9 cellular contexts compared by ENCODE assay signal in the genomic region with DNA sequence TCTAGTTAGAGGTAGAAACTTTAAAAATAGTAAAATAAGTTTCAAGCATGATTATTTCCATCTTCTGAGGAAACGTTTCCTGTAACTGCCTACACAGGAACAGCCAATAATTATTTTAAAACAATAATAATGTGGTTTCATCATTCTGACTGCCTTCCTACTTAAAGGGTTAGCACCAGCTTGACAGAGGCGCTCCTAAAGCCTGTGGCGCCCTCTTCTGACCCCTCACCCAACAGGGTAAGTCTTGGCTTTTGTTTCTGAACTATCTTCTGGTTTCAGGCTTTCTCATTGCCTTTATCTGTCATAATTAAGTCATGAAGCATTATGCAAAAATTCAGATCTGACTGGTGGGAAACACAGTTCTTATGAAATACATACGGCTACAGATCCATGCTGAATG.
DNase-seq lines count a peak whose midpoint lies in the region; ATAC-seq and TF ChIP-seq lines count a peak whose summit lies in the region.
"Had no signal": no experiment of that assay in that cellular context is flagged by ENCODE, and none has a peak within 500 bp of the region (broad histone marks: within the 10 kb centered on the region; RNA-seq: fewer than 3 reads in every experiment).

No MANE protein-coding gene starts in this region.

- ATAC-seq in GM19397 (IDR thresholded peaks at IDR 0.05; ENCODE audit: unreplicated experiment): peak; percentile 84
- peak; percentile 93 for ATAC-seq in HG03469 (IDR thresholded peaks at IDR 0.05; ENCODE audit: unreplicated experiment)
- ATAC-seq: foreskin keratinocyte had no signal

- TF ChIP-seq POLR2A in erythroblast (IDR thresholded peaks at IDR 0.05; ENCODE audit: low read length): no peak

- DNase-seq in CD1c-positive myeloid dendritic cell (ENCODE audit: extremely low spot score): peak; percentile 48
- DNase-seq in activated CD4-positive, alpha-beta T cell treated with anti-CD3 and anti-CD28 coated beads for 24 hours (ENCODE audit: low read depth in 2 of 2): peak; percentile 55 to 60
- peak; percentile 51 to 57 for DNase-seq in erythroblast (lab: John Stamatoyannopoulos, UW)
- peak; percentile 40 to 46 for DNase-seq in stimulated activated CD4-positive, alpha-beta T cell treated with anti-CD3 and anti-CD28 coated beads, Interleukin-1b, Interleukin-23, amount 100 ng/mL, for 1 hour (ENCODE audit: low read depth in 2 of 2)
- no peak for DNase-seq in H4 (ENCODE audit: low spot score)
- no peak for DNase-seq in NCI-H2081 treated with DMSO at 0.1 percent for 48 hours (lab: John Stamatoyannopoulos, UW)

Comparison
In these comparisons a context has a peak if more than half of its experiments do, and no peak if none do; other contexts are left out.
1. DNase-seq: peak in CD1c-positive myeloid dendritic cell (single experiment), activated CD4-positive, alpha-beta T cell treated with anti-CD3 and anti-CD28 coated beads for 24 hours (2 of 2), erythroblast (2 of 2) and stimulated activated CD4-positive, alpha-beta T cell treated with anti-CD3 and anti-CD28 coated beads, Interleukin-1b, Interleukin-23, amount 100 ng/mL, for 1 hour (2 of 2); none in H4 (single experiment) and NCI-H2081 treated with DMSO at 0.1 percent for 48 hours (single experiment).